8 cellular contexts compared by ENCODE assay signal in the genomic region with DNA sequence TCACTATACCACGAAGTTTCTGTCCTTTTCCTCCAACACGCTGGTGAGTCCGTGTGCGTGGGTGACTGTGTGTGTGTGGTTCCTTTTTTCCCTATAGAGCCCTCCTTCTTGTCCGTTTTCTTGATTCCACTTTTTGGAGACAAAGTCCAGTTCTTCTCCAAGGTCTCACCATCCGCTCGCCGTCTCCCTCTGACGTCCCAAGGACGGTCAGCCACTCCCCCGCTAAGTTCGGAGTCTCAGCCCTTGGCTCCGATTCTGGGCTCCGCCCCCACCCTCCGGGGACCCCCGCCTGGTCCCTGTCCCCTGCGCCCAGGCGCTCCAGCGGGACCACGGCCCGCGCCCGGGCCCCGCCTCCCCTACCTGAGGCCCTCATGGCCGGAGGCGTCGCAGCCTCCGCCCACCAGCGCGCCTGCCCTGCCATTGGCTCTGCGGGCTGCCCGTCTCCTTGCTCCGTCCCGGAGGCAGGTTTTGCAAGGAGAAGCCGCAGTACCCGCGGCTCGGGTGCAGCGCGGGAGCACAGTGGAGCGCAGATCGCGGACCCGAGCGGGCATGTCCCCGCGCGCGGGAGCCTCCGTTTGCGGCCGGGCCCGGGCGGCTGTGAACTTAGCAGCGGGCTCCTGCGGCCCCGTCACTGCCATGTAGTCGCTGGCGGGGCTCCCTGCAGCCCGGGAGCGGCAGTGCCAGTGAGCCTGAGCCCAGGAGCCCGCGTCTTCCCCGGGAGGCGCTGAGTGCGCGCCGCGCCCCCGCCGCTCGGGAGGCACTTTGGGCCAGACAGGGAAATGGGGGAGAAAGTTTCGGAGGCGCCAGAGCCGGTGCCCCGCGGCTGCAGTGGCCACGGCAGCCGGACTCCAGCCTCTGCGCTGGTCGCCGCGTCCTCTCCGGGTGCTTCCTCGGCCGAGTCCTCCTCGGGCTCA. TPM values are rescaled to one million over a fixed set of nuclear protein-coding genes. Genes with fewer than 3 reads are reported as not detected.
DNase-seq lines count a peak whose midpoint lies in the region; ATAC-seq, FAIRE-seq and TF ChIP-seq lines count a peak whose summit lies in the region.

Gene MAST4 (plus strand): TSS at position 517 of the 914 bp plus-strand sequence. CDS start 263 bp downstream, at position 780.

- no peak within 1 kb of the TSS for H3K27ac ChIP-seq in BLaER1
- no peak within 1 kb of the TSS for H3K27ac ChIP-seq in H1 (ENCODE audit: low read depth, low read length)
- H3K27ac ChIP-seq in lung (ENCODE audit: low read depth in 1 of 2, low read length in 1 of 2) = peak within 1 kb of the TSS; percentile 3 to 80

- CTCF ChIA-PET in H1 (lab: Charles Lee; ENCODE audit: partially characterized antibody) = no interaction called here

- no peak for FAIRE-seq in H1 (lab: Jason Lieb, UNC)

- no peak within 1 kb of the TSS for H2BK5ac ChIP-seq in H1 (ENCODE audit: low read depth, low read length)

- H3K4me2 ChIP-seq in BLaER1 = peak within 1 kb of the TSS; percentile 99
- H3K4me2 ChIP-seq in H1 (ENCODE audit: insufficient read depth in 1 of 2, low read depth in 2 of 2, low read length in 2 of 2) = peak within 1 kb of the TSS; percentile 94 to 98

- no peak within 1 kb of the TSS for H4K91ac ChIP-seq in H1 (replicated peaks; ENCODE audit: insufficient read length, low read length)

- H2BK12ac ChIP-seq in H1 (ENCODE audit: low read depth, low read length) = peak within 1 kb of the TSS; percentile 75; the same call in 1 of the 2 replicates

- no peak within 1 kb of the TSS for H3K4ac ChIP-seq in H1 (replicated peaks; ENCODE audit: insufficient read length, low read depth, low read length)

- H2BK120ac ChIP-seq in H1 (replicated peaks; ENCODE audit: low read depth, low read length) = no peak within 1 kb of the TSS

- peak within 1 kb of the TSS; percentile 71 for H3K9ac ChIP-seq in BLaER1
- H3K9ac ChIP-seq in H1 (replicated peaks in 1 of 4; ENCODE audit: extremely low read depth in 1 of 4, low read depth in 3 of 4, low read length in 3 of 4) = peak within 1 kb of the TSS in 1 of 4 experiments; percentile 38; a peak in 1 of 7 replicates

- DNase-seq in NCI-H446 treated with DMSO at 0.1 percent for 48 hours (lab: John Stamatoyannopoulos, UW) = peak; percentile 23
- DNase-seq in activated CD4-positive, alpha-beta T cell treated with anti-CD3 and anti-CD28 coated beads, Interleukin-2, amount 50 U/mL, for 1 hour = peak; percentile 18
- peak; percentile 87 to 97 for DNase-seq in H1 (ENCODE audit: low read depth in 1 of 2, low spot score in 2 of 2)
- peak; percentile 94 for DNase-seq in lung (ENCODE audit: low spot score)
- peak; percentile 35 to 66 for DNase-seq in stimulated activated CD4-positive, alpha-beta T cell treated with anti-CD3 and anti-CD28 coated beads, Interleukin-4, amount 100 ng/mL, for 4 hours

- no peak within 1 kb of the TSS for H4K8ac ChIP-seq in H1 (ENCODE audit: extremely low read depth, insufficient read depth, low read length)

- H2AFZ ChIP-seq in H1 (ENCODE audit: low read length) = peak within 1 kb of the TSS; percentile 94

- H2BK15ac ChIP-seq in H1 (ENCODE audit: low read length) = 0 out of 2 replicates have a peak within 1 kb of the TSS, but pooled peaks have one; percentile 46

- TF ChIP-seq CTCF in H1 (IDR thresholded peaks at IDR 0.05; ENCODE audit: control extremely low read depth in 1 of 3, insufficient read depth in 1 of 3, low read depth in 1 of 3, low read length in 3 of 3) (no peak), lung (IDR thresholded peaks at IDR 0.05; ENCODE audit: control extremely low read depth, extremely low read depth) (no peak)

- peak in 1 of 2 experiments; percentile 70; a peak in 2 of 3 replicates for TF ChIP-seq POLR2A in H1 (IDR thresholded peaks at IDR 0.05; ENCODE audit: control extremely low read depth in 1 of 2, low read depth in 2 of 2, low read length in 2 of 2)

- H3K4me1 ChIP-seq in BLaER1 (peaks cover 33% of the 10 kb centered on the region), H1 (replicated peaks in 1 of 4; ENCODE audit: control insufficient read depth in 3 of 4, insufficient read depth in 4 of 4, low read length in 3 of 4) (peaks cover 0 to 4% (median 1%) of the 10 kb centered on the region in 4 experiments; a peak in 1 of 7 replicates), lung (ENCODE audit: control insufficient read depth in 2 of 2, insufficient read depth in 2 of 2, low read length in 2 of 2) (peaks cover under 1 to 6% of the 10 kb centered on the region in 2 donors)

- no peak within 1 kb of the TSS; the same call in 1 of the 2 replicates for H3K18ac ChIP-seq in H1 (ENCODE audit: extremely low read depth, low read length)

- H3K9me3 ChIP-seq in BLaER1 (no peaks in the 10 kb centered on the region), H1 (ENCODE audit: insufficient read depth in 2 of 2, low read depth in 1 of 2, low read length in 1 of 2) (peaks cover 0 to 4% of the 10 kb centered on the region in 2 experiments; a peak in 2 of 4 replicates), lung (ENCODE audit: control insufficient read depth in 2 of 2, insufficient read depth in 1 of 2, low read length in 1 of 2) (no peaks in the 10 kb centered on the region)

- no peak within 1 kb of the TSS for H3K56ac ChIP-seq in H1 (replicated peaks; ENCODE audit: insufficient read length, low read depth, low read length)

- H3K23ac ChIP-seq in H1 (ENCODE audit: insufficient read length) = no peak within 1 kb of the TSS

- H4K20me1 ChIP-seq in BLaER1 (0 out of 2 replicates have a peak, but pooled peaks cover 5% of the 10 kb centered on the region), H1 (replicated peaks in 1 of 2; ENCODE audit: control insufficient read depth in 1 of 2, insufficient read depth in 2 of 2, low read length in 2 of 2) (peaks cover 4 to 7% of the 10 kb centered on the region in 2 experiments)

- POLR2A ChIA-PET in H1 (lab: Charles Lee; ENCODE audit: partially characterized antibody) = interaction anchor here (0.9 to 1.1 kb wide), 2 partner anchors 41 to 108 kb away, joined by 3 read pairs; no protein-coding TSS in a partner anchor

- peak within 1 kb of the TSS; percentile 81 for H3K4me3 ChIP-seq in BLaER1
- peak within 1 kb of the TSS; percentile 59 to 82 (median 66) for H3K4me3 ChIP-seq in H1 (ENCODE audit: extremely low read depth in 1 of 4, insufficient read depth in 2 of 4, low read depth in 3 of 4, low read length in 4 of 4)
- peak within 1 kb of the TSS; percentile 63 for H3K4me3 ChIP-seq in lung

- H3K79me1 ChIP-seq in H1 (ENCODE audit: low read depth, low read length) = no peaks in the 10 kb centered on the region

- H4K5ac ChIP-seq in H1 (ENCODE audit: insufficient read length, low read depth, low read length) = no peak within 1 kb of the TSS

- peak; percentile 100 for ATAC-seq in GM19324 (IDR thresholded peaks at IDR 0.05; ENCODE audit: low FRiP score, unreplicated experiment)
- ATAC-seq in HG03439 (IDR thresholded peaks at IDR 0.05; ENCODE audit: unreplicated experiment) = peak; percentile 99
- peak; percentile 93 for ATAC-seq in lung (ENCODE audit: insufficient read depth, low FRiP score)

- no peak for TF ChIP-seq EP300 in H1 (IDR thresholded peaks at IDR 0.05; ENCODE audit: borderline replicate concordance in 1 of 2, low read depth in 2 of 2, low read length in 2 of 2)

- H3K27me3 ChIP-seq in BLaER1 (peaks cover 60% of the 10 kb centered on the region), H1 (replicated peaks in 1 of 4; ENCODE audit: control insufficient read depth in 3 of 4, extremely low read depth in 1 of 4, insufficient read depth in 3 of 4, low read length in 3 of 4) (peaks cover 20 to 43% (median 39%) of the 10 kb centered on the region in 4 experiments), lung (ENCODE audit: control insufficient read depth, insufficient read depth) (no peaks in the 10 kb centered on the region)

- TF ChIP-seq RAD21 in H1 (IDR thresholded peaks at IDR 0.05 in 1 of 2, conservative IDR thresholded peaks at IDR 0.05 in 1 of 2; ENCODE audit: low read depth in 2 of 2, low read length in 2 of 2) = no peak

- peaks cover 14% of the 10 kb centered on the region for H3K23me2 ChIP-seq in H1 (ENCODE audit: low read depth, low read length)

- no peak within 1 kb of the TSS for H3K14ac ChIP-seq in H1 (ENCODE audit: insufficient read length)

- no peaks in the 10 kb centered on the region for H3K36me3 ChIP-seq in BLaER1
- H3K36me3 ChIP-seq in H1 (ENCODE audit: control insufficient read depth in 2 of 4, insufficient read depth in 4 of 4, low read length in 3 of 4) = no peaks in the 10 kb centered on the region
- no peaks in the 10 kb centered on the region for H3K36me3 ChIP-seq in lung (ENCODE audit: control insufficient read depth in 2 of 2, insufficient read depth in 2 of 2, low read length in 2 of 2)

- no peak within 1 kb of the TSS for H2AK5ac ChIP-seq in H1 (ENCODE audit: low read depth, low read length)

- 2% methylated on average over 31 of the region's 87 CpGs; no CpG with 5 or more reads in 1 of the 2 experiments for WGBS in H1 (ENCODE audit: extremely low coverage in 1 of 2, insufficient coverage in 1 of 2, insufficient read length in 1 of 2, insufficient replicate concordance in 2 of 2, low coverage in 1 of 2, low lambda C conversion rate in 2 of 2, missing lambda C conversion rate in 1 of 2), 2 experiments
- WGBS in lung, 2 donors = 0 to 1% methylated on average over 70 to 87 of the region's 87 CpGs

- H2BK20ac ChIP-seq in H1 (ENCODE audit: low read length) = no peak within 1 kb of the TSS

- no peaks in the 10 kb centered on the region for H3K79me2 ChIP-seq in H1 (ENCODE audit: control insufficient read depth in 1 of 2, insufficient read depth in 2 of 2, low read length in 2 of 2)

TF ChIP-seq in H1, 55 proteins besides CTCF, POLR2A, EP300 and RAD21 (continues in another document):
- TF ChIP-seq RNF2 (IDR thresholded peaks at IDR 0.05; ENCODE audit: borderline replicate concordance, low read depth, low read length, missing control alignments, poor library complexity, severe bottlenecking) (no peak), KDM5A (IDR thresholded peaks at IDR 0.05; ENCODE audit: low read length) (no peak), SP1 (IDR thresholded peaks at IDR 0.05; ENCODE audit: low read depth, low read length) (peak; percentile 80), EGR1 (IDR thresholded peaks at IDR 0.05; ENCODE audit: borderline replicate concordance, low read depth, low read length) (peak; percentile 49; the same call in 1 of the 2 replicates), SP2 (IDR thresholded peaks at IDR 0.05; ENCODE audit: low read length) (peak; percentile 64), YY1 (IDR thresholded peaks at IDR 0.05; ENCODE audit: low read depth, low read length) (0 out of 2 replicates have a peak, but pooled peaks have one; percentile 5)

RNA-seq across cellular contexts. Expression of gene MAST4, which starts in this region (rescaled TPM):
- 2.6 and 4.4 TPM in 2 replicates for total RNA-seq in H1 (2021; fragmentation: NEBNext Ultra II Directional; extraction: Animal tissue kit (Norgen Biotek cat#: 25700))
- polyA plus RNA-seq in H1 (2011; rRNA removed) (1.5 and 2.1 TPM in 2 replicates), lung (10 to 100 TPM; 13.9 to 19.5 TPM)
- polyA plus RNA-seq in H1 (2011; cell fraction: cytosol; rRNA removed) = 1.5 TPM
- 6.9 TPM for polyA plus RNA-seq in H1 (2011; cell fraction: nucleus; rRNA removed)
- 1.1 to 1.9 TPM (median 1.6 TPM) in 4 replicates for polyA plus RNA-seq in H1 (2012, experiment 1 of 2)
- 0.92 TPM for polyA plus RNA-seq in H1 (2012, experiment 2 of 2)
- polyA plus RNA-seq in H1 (2013, experiment 1 of 2) = 2.3 TPM
- 2.0 TPM for polyA plus RNA-seq in H1 (2013, experiment 2 of 2)
- polyA minus RNA-seq in H1 (2011; rRNA and poly(A)+ RNA removed) = 10.4 and 12.0 TPM in 2 replicates
- polyA minus RNA-seq in H1 (2011; cell fraction: cytosol; rRNA and poly(A)+ RNA removed) = 6.8 TPM
- 39.1 TPM for polyA minus RNA-seq in H1 (2011; cell fraction: nucleus; rRNA and poly(A)+ RNA removed)
- total RNA-seq in lung = 100 to 1,000 TPM in 1 of 2 donors, 10 to 100 TPM in 1; 72.9 to 153 TPM

Comparison
In these comparisons a context has a peak if more than half of its experiments do, and no peak if none do; other contexts are left out.
1. RNA of gene MAST4 (total RNA-seq): 72.9 to 153 TPM in lung; 2.6 to 4.4 TPM in H1; every median in the first group is over 10 times any median in the second.
2. H3K27ac ChIP-seq: peak in lung (2 of 2); none in BLaER1 (single experiment) and H1 (single experiment).
3. DNase-seq: peak in every context shown above with its lines; median percentile 94 in lung; 92 in H1; 50 in stimulated activated CD4-positive, alpha-beta T cell treated with anti-CD3 and anti-CD28 coated beads, Interleukin-4, amount 100 ng/mL, for 4 hours; 23 in NCI-H446 treated with DMSO at 0.1 percent for 48 hours; 18 in activated CD4-positive, alpha-beta T cell treated with anti-CD3 and anti-CD28 coated beads, Interleukin-2, amount 50 U/mL, for 1 hour.
4. Peak in every context shown above with its lines, with median percentiles within 50 percentile points of each other: H3K4me3 ChIP-seq and ATAC-seq.